Comparison of ENCODE assay signal across 24 cellular contexts in the genomic region with DNA sequence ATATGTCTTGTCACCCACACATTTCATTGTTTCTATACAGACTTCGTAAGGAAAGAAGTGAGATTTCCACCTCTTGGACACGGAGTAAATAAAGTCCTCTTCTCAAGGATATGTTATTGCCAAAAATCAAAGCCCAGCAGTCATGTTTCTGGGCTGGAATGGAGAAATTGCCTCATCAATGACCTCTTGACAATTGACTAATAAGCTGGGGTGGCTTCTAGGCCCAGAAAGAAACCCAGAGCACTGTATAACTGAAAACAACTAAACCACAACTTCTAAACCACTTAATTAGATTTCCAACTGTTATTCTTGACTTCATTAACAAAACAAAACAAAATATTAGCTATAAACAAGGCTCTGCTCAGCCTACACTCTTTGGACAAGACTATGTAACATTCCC. TPM values are rescaled to one million over a fixed set of nuclear protein-coding genes. Genes with fewer than 3 reads are reported as not detected.
A peak's percentile ranks its signal among the peaks of the same experiment; 100 is the strongest.
DNase-seq lines count a peak whose midpoint lies in the region; ATAC-seq and TF ChIP-seq lines count a peak whose summit lies in the region.
"Had no signal": no experiment of that assay in that cellular context is flagged by ENCODE, and none has a peak within 500 bp of the region (broad histone marks: within the 10 kb centered on the region; RNA-seq: fewer than 3 reads in every experiment).

No MANE protein-coding gene starts in this region.

- no peak overlapping the region for H3K4ac ChIP-seq in mesenchymal stem cell (ENCODE audit: low read depth in 1 of 2, low read length in 2 of 2)

- H4K8ac ChIP-seq in mesenchymal stem cell (ENCODE audit: low read length) = no peak overlapping the region

- H3K18ac ChIP-seq in mesenchymal stem cell (ENCODE audit: low read depth in 1 of 2, low read length in 2 of 2) = no peak overlapping the region

- no peak overlapping the region for H3K27ac ChIP-seq in mesenchymal stem cell (ENCODE audit: low read length, poor library complexity, severe bottlenecking)
- H3K27ac ChIP-seq: BLaER1, SJSA1 had no signal

- H4K91ac ChIP-seq in mesenchymal stem cell (ENCODE audit: low read length) = no peak overlapping the region

- H3K4me3 ChIP-seq in fibroblast of mammary gland (ENCODE audit: control insufficient read depth, low read depth, low read length) = no peak overlapping the region
- no peak overlapping the region for H3K4me3 ChIP-seq in mesenchymal stem cell (ENCODE audit: insufficient read depth in 1 of 2, low read depth in 1 of 2, low read length in 2 of 2)
- H3K4me3 ChIP-seq: BLaER1, HAP-1, SJSA1 had no signal

- H2BK120ac ChIP-seq in mesenchymal stem cell (ENCODE audit: low read depth, low read length) = no peak overlapping the region

- no peak overlapping the region for H2BK12ac ChIP-seq in mesenchymal stem cell (ENCODE audit: low read length in 2 of 2)

- H3K9ac ChIP-seq in mesenchymal stem cell (ENCODE audit: low read length) = no peak overlapping the region
- H3K9ac ChIP-seq: BLaER1 had no signal

- H3K27me3 ChIP-seq in mesenchymal stem cell (ENCODE audit: control insufficient read depth in 1 of 2, insufficient read depth in 1 of 2, low read length in 2 of 2) = peaks cover 0 to 7% of the 10 kb centered on the region in 2 experiments
- H3K27me3 ChIP-seq: BLaER1, SJSA1 had no signal

- no peak overlapping the region for H2BK5ac ChIP-seq in mesenchymal stem cell (ENCODE audit: low read depth, low read length, poor library complexity, severe bottlenecking)

- peak; percentile 83 for ATAC-seq in sciatic nerve
- ATAC-seq in GM19452 (IDR thresholded peaks at IDR 0.05; ENCODE audit: unreplicated experiment) = no peak
- no peak for ATAC-seq in GM21825 (IDR thresholded peaks at IDR 0.05; ENCODE audit: unreplicated experiment)

- H3K36me3 ChIP-seq in mesenchymal stem cell (ENCODE audit: control insufficient read depth in 1 of 2, insufficient read depth in 2 of 2, low read depth in 1 of 2, low read length in 2 of 2) = no peaks in the 10 kb centered on the region
- H3K36me3 ChIP-seq: BLaER1, HAP-1, SJSA1 had no signal

- no peak overlapping the region for H2BK15ac ChIP-seq in mesenchymal stem cell (ENCODE audit: low read depth, poor library complexity, severe bottlenecking)

- intact Hi-C loops in sciatic nerve (cut with DNase I) = no loop called here

- H3K79me1 ChIP-seq in mesenchymal stem cell (replicated peaks; ENCODE audit: low read length, poor library complexity, severe bottlenecking) = no peaks in the 10 kb centered on the region

- no peak overlapping the region for H2AK5ac ChIP-seq in mesenchymal stem cell (ENCODE audit: low read length, severe bottlenecking)

- 83% methylated on average over 2 of the region's 2 CpGs for WGBS in mesenchymal stem cell

- TF ChIP-seq CTCF in fibroblast of mammary gland (conservative IDR thresholded peaks at IDR 0.05; ENCODE audit: control insufficient read depth, insufficient read depth, low read depth, low read length) = no peak

- peaks cover 11% of the 10 kb centered on the region for H3K4me1 ChIP-seq in mesenchymal stem cell (ENCODE audit: control insufficient read depth, insufficient read depth, low read depth, low read length)
- H3K4me1 ChIP-seq: HAP-1 had no signal

- H3K23ac ChIP-seq in mesenchymal stem cell (ENCODE audit: low read length in 2 of 2) = no peak overlapping the region

- H2AFZ ChIP-seq in mesenchymal stem cell (ENCODE audit: low read depth, low read length) = no peak overlapping the region

- no peak overlapping the region for H3K4me2 ChIP-seq in mesenchymal stem cell (ENCODE audit: low read length, poor library complexity, severe bottlenecking)
- H3K4me2 ChIP-seq: BLaER1 had no signal

- no peak overlapping the region for H3K14ac ChIP-seq in mesenchymal stem cell (ENCODE audit: low read length in 2 of 2)

- DNase-seq in M059J (ENCODE audit: low read depth) = peak; percentile 28
- peak; percentile 45 for DNase-seq in fibroblast of mammary gland (ENCODE audit: low read depth)
- DNase-seq in mesenchymal stem cell = peak; percentile 67
- no peak for DNase-seq in sciatic nerve (ENCODE audit: low spot score)
- no peak for DNase-seq in NCI-H2171 treated with DMSO at 0.1 percent for 48 hours (lab: John Stamatoyannopoulos, UW)
- DNase-seq: CD4-positive, CD25-positive, alpha-beta regulatory T cell; DMS153; DND-41; GOT3; KG1; NCI-H1048; NCI-H1417 treated with DMSO at 0.1 percent for 48 hours; NCI-H1694 treated with DMSO at 0.1 percent for 48 hours; NCI-H2081; NCI-H226; NCI-H510A; NCI-H69; Right ventricle myocardium superior; RPMI8226 had no signal

- H3K9me3 ChIP-seq in mesenchymal stem cell (ENCODE audit: control insufficient read depth, low read length) = no peaks in the 10 kb centered on the region
- H3K9me3 ChIP-seq: BLaER1, HAP-1, SJSA1 had no signal

RNA-seq across cellular contexts. Expression of gene SLC24A5, which starts 56.4 kb away (rescaled TPM):
- total RNA-seq in M059J (2014; rRNA removed; shearing (Covaris generic)) = not detected in 2 replicates
- polyA plus RNA-seq in mesenchymal stem cell (2013, experiment 1 of 2) = not detected
- not detected for polyA plus RNA-seq in mesenchymal stem cell (2013, experiment 2 of 2)
- total RNA-seq in sciatic nerve = 0.89 TPM
- total RNA-seq: CD4-positive, CD25-positive, alpha-beta regulatory T cell; Right ventricle myocardium superior; SJSA1 had no signal
- polyA plus RNA-seq: CD4-positive, CD25-positive, alpha-beta regulatory T cell had no signal

Comparison
In these comparisons a context has a peak if more than half of its experiments do, and no peak if none do; other contexts are left out.
1. DNase-seq: peak in M059J (single experiment), fibroblast of mammary gland (single experiment) and mesenchymal stem cell (single experiment); none in sciatic nerve (single experiment) and NCI-H2171 treated with DMSO at 0.1 percent for 48 hours (single experiment).